Comparison of ENCODE assay signal across 8 cellular contexts in genomic region chr2:98936133-98936916, GRCh38. TPM values are rescaled to one million over a fixed set of nuclear protein-coding genes. Genes with fewer than 3 reads are reported as not detected.
DNase-seq lines count a peak whose midpoint lies in the region; ATAC-seq lines count a peak whose summit lies in the region.

Gene CRACDL, minus strand, starts transcription at chr2:98936225. Its CDS starts 89,425 bp downstream, at chr2:98846800.

- peaks cover 43% of the 10 kb centered on the region for H3K27me3 ChIP-seq in H7 (ENCODE audit: control insufficient read depth, insufficient read depth, low read length)
- peaks cover 26% of the 10 kb centered on the region for H3K27me3 ChIP-seq in mesendoderm (ENCODE audit: insufficient read depth, low read length, poor library complexity)
- H3K27me3 ChIP-seq in stomach smooth muscle (ENCODE audit: control insufficient read depth in 1 of 2, insufficient read depth in 2 of 2, low read length in 2 of 2) = peaks cover 10 to 16% of the 10 kb centered on the region in 2 donors

- H3K4me3 Mint-ChIP-seq in dendritic cell treated with granulocyte-macrophage colony-stimulating factor and Interleukin-4, amounts not matched to agents 40 ng/mL and 50 ng/mL, for 4 days = peak within 1 kb of the TSS; percentile 61

- DNase-seq in H7 = peak; percentile 88
- peak; percentile 43 for DNase-seq in RKO (ENCODE audit: low spot score)
- peak; percentile 49 for DNase-seq in mesendoderm
- no peak for DNase-seq in COLO829 (ENCODE audit: low spot score)

- H2BK15ac ChIP-seq in mesendoderm (replicated peaks; ENCODE audit: low read depth) = no peak within 1 kb of the TSS

- no peaks in the 10 kb centered on the region for H3K9me3 Mint-ChIP-seq in dendritic cell treated with granulocyte-macrophage colony-stimulating factor and Interleukin-4, amounts not matched to agents 40 ng/mL and 50 ng/mL, for 4 days

- peak within 1 kb of the TSS; percentile 44 for H3K9ac ChIP-seq in mesendoderm (ENCODE audit: low read length)
- peak within 1 kb of the TSS in 1 of 2 donors; percentile 29 for H3K9ac ChIP-seq in stomach smooth muscle (ENCODE audit: low read length in 2 of 2)

- no peak within 1 kb of the TSS for H3K23ac ChIP-seq in mesendoderm (ENCODE audit: low read length)

- WGBS in mesendoderm (ENCODE audit: extremely low coverage, insufficient coverage, low lambda C conversion rate) = no CpG with 5 or more reads among the region's 88 CpGs

- H3K27ac Mint-ChIP-seq in dendritic cell treated with granulocyte-macrophage colony-stimulating factor and Interleukin-4, amounts not matched to agents 40 ng/mL and 50 ng/mL, for 4 days = no peak within 1 kb of the TSS

- peaks cover 26% of the 10 kb centered on the region for H3K4me1 Mint-ChIP-seq in dendritic cell treated with granulocyte-macrophage colony-stimulating factor and Interleukin-4, amounts not matched to agents 40 ng/mL and 50 ng/mL, for 4 days (ENCODE audit: low read depth)

- H2BK120ac ChIP-seq in mesendoderm (ENCODE audit: low read depth, low read length) = no peak within 1 kb of the TSS

- peak within 1 kb of the TSS; percentile 59 for H3K4me2 ChIP-seq in mesendoderm (ENCODE audit: low read length)

- no peaks in the 10 kb centered on the region for H3K79me1 ChIP-seq in mesendoderm (ENCODE audit: low read length)

- H3K36me3 Mint-ChIP-seq in dendritic cell treated with granulocyte-macrophage colony-stimulating factor and Interleukin-4, amounts not matched to agents 40 ng/mL and 50 ng/mL, for 4 days (ENCODE audit: low read depth) = no peaks in the 10 kb centered on the region

- no peaks in the 10 kb centered on the region for H3K79me2 ChIP-seq in mesendoderm (ENCODE audit: control insufficient read depth, insufficient read depth, low read length)

- H3K56ac ChIP-seq in mesendoderm (ENCODE audit: low read length) = peak within 1 kb of the TSS; percentile 56

- H3K36me3 ChIP-seq in H7 (replicated peaks; ENCODE audit: control insufficient read depth, insufficient read depth, low read length) = no peaks in the 10 kb centered on the region
- H3K36me3 ChIP-seq in mesendoderm (ENCODE audit: control insufficient read depth, insufficient read depth, low read length) = no peaks in the 10 kb centered on the region
- no peaks in the 10 kb centered on the region for H3K36me3 ChIP-seq in stomach smooth muscle (ENCODE audit: control insufficient read depth in 2 of 2, insufficient read depth in 2 of 2, low read length in 2 of 2)

- no peak within 1 kb of the TSS for H2AK5ac ChIP-seq in mesendoderm (ENCODE audit: low read length)

- H3K9me3 ChIP-seq in stomach smooth muscle (ENCODE audit: control insufficient read depth in 2 of 2, low read length in 2 of 2) = no peaks in the 10 kb centered on the region

- no peak within 1 kb of the TSS for H4K5ac ChIP-seq in mesendoderm (ENCODE audit: low read length)

- no peak within 1 kb of the TSS for H4K8ac ChIP-seq in mesendoderm (ENCODE audit: low read depth, low read length)

- intact Hi-C loops in dendritic cell treated with granulocyte-macrophage colony-stimulating factor and Interleukin-4, amounts not matched to agents 40 ng/mL and 50 ng/mL, for 4 days (cut with micrococcal nuclease) = no loop called here

- H3K27me3 Mint-ChIP-seq in dendritic cell treated with granulocyte-macrophage colony-stimulating factor and Interleukin-4, amounts not matched to agents 40 ng/mL and 50 ng/mL, for 4 days = peaks cover 76% of the 10 kb centered on the region

- no peak within 1 kb of the TSS for H3K27ac ChIP-seq in mesendoderm (ENCODE audit: low read depth, low read length)
- no peak within 1 kb of the TSS for H3K27ac ChIP-seq in stomach smooth muscle (ENCODE audit: low read length)

- no peak within 1 kb of the TSS for H3K18ac ChIP-seq in mesendoderm (ENCODE audit: low read length)

- ATAC-seq in HG03565 (IDR thresholded peaks at IDR 0.05; ENCODE audit: unreplicated experiment) (no peak), HG03571 (IDR thresholded peaks at IDR 0.05; ENCODE audit: unreplicated experiment) (no peak)

- H3K4me3 ChIP-seq in H7 (ENCODE audit: insufficient read depth, low read depth, low read length) (peak within 1 kb of the TSS; percentile 43), mesendoderm (ENCODE audit: low read length) (no peak within 1 kb of the TSS), stomach smooth muscle (ENCODE audit: low read length in 2 of 2) (peak within 1 kb of the TSS; percentile 60 to 67)

- H2BK5ac ChIP-seq in mesendoderm (ENCODE audit: low read length) = no peak within 1 kb of the TSS

- no peaks in the 10 kb centered on the region for H3K4me1 ChIP-seq in mesendoderm (ENCODE audit: control insufficient read depth, low read depth, low read length)
- H3K4me1 ChIP-seq in stomach smooth muscle (ENCODE audit: control insufficient read depth, insufficient read depth, low read length) = peaks cover 16% of the 10 kb centered on the region

- H3K4ac ChIP-seq in mesendoderm (ENCODE audit: low read depth, low read length) = no peak within 1 kb of the TSS

RNA-seq across cellular contexts. Expression of gene CRACDL, which starts in this region (rescaled TPM):
- 0.04 and 0.24 TPM in 2 replicates for total RNA-seq in H7 (2014; rRNA removed; shearing (Covaris generic))
- 0.10 TPM for polyA plus RNA-seq in mesendoderm (2013, experiment 1 of 2)
- 0.17 TPM for polyA plus RNA-seq in mesendoderm (2013, experiment 2 of 2)

Comparison
In these comparisons a context has a peak if more than half of its experiments do, and no peak if none do; other contexts are left out.
1. Peak in DNase-seq and H3K4me3 ChIP-seq in H7; RNA of the gene not detected or under 1 TPM.